Comparison of ENCODE assay signal across 8 cellular contexts in the genomic region with DNA sequence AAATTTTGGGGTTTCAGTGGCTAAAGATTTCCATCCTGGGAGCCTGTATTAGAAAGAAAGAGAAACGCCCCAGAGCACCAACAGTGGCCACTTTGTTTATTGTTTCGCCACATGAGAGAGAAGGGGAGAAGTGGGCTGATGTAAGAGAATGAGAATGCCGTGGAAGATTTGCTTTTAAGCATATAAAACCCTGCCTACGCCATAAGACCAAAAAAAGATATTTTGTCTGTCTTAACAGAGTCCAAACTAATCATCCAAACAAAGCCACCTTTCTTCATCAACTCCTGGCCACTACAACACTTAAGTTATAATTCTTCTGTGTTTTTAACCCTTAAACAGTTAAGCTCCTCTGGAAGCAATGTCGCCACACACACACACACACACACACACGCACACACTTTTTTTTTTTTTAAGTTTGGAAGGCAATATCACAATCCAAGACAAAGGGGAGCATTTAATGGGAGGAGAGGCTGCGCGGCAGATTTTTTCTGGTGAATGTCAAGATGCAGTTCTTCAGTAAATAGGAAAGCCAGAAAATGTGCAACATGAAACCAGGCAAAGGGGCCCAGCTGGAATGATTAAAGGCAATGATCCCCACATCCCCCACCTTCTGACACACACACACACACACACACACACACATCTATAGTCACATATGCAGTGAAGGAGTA. TPM values are rescaled to one million over a fixed set of nuclear protein-coding genes. Genes with fewer than 3 reads are reported as not detected.
DNase-seq lines count a peak whose midpoint lies in the region; ATAC-seq and TF ChIP-seq lines count a peak whose summit lies in the region.

No MANE protein-coding gene starts in this region.

- H3F3A ChIP-seq in PC-9 (ENCODE audit: insufficient read depth, low read depth) = no peaks in the 10 kb centered on the region

- no peak for DNase-seq in BJ (ENCODE audit: low read depth)
- DNase-seq in NCI-H69 (lab: John Stamatoyannopoulos, UW) = peak; percentile 62
- DNase-seq in fibroblast of peridontal ligament (ENCODE audit: extremely low read depth) = peak; percentile 91
- DNase-seq in progenitor cell of endocrine pancreas (ENCODE audit: low spot score, unreplicated experiment) = no peak
- no peak for DNase-seq in activated naive CD4-positive, alpha-beta T cell treated with anti-CD3 and anti-CD28 coated beads, Interleukin-2, amount 50 U/mL, for 16 hours
- no peak for DNase-seq in NCI-H1105 treated with DMSO at 0.1 percent for 48 hours (lab: John Stamatoyannopoulos, UW)
- no peak for DNase-seq in naive thymus-derived CD4-positive, alpha-beta T cell
- no peak for DNase-seq in PC-9

- H3K9me3 Mint-ChIP-seq in progenitor cell of endocrine pancreas (ENCODE audit: low read depth) = no peaks in the 10 kb centered on the region
- no peaks in the 10 kb centered on the region for H3K9me3 Mint-ChIP-seq in naive thymus-derived CD4-positive, alpha-beta T cell

- H3K27me3 ChIP-seq in BJ (ENCODE audit: control insufficient read depth, insufficient read depth, low read length) = no peaks in the 10 kb centered on the region
- H3K27me3 ChIP-seq in naive thymus-derived CD4-positive, alpha-beta T cell (ENCODE audit: control insufficient read depth in 2 of 2, insufficient read depth in 2 of 2, low read length in 2 of 2) = no peaks in the 10 kb centered on the region
- H3K27me3 ChIP-seq in PC-9 (ENCODE audit: insufficient read depth, low read depth) = no peaks in the 10 kb centered on the region

- CTCF ChIA-PET in BJ (lab: Yijun Ruan, JAX) (interaction anchor here (0.6 to 2.2 kb wide), 2 partner anchors 7 to 14 kb away, joined by 4 to 9 read pairs; no protein-coding TSS in a partner anchor), PC-9 (lab: Charles Lee) (no interaction called here)
- CTCF ChIA-PET in naive thymus-derived CD4-positive, alpha-beta T cell (lab: Charles Lee) = no interaction called here

- H3K9me3 ChIP-seq in naive thymus-derived CD4-positive, alpha-beta T cell (ENCODE audit: control insufficient read depth in 2 of 3, low read length in 3 of 3) = no peaks in the 10 kb centered on the region
- no peaks in the 10 kb centered on the region for H3K9me3 ChIP-seq in PC-9 (ENCODE audit: insufficient read depth, low read depth)

- H2AFZ ChIP-seq in PC-9 = no peak overlapping the region

- H3K4me1 ChIP-seq in naive thymus-derived CD4-positive, alpha-beta T cell (ENCODE audit: control insufficient read depth in 2 of 2, insufficient read depth in 2 of 2, low read length in 2 of 2) = no peaks in the 10 kb centered on the region
- no peaks in the 10 kb centered on the region for H3K4me1 ChIP-seq in PC-9 (replicated peaks; ENCODE audit: insufficient read depth)

- no peak overlapping the region for H3K4me2 ChIP-seq in PC-9

- H3K27me3 Mint-ChIP-seq in progenitor cell of endocrine pancreas = no peaks in the 10 kb centered on the region
- peaks cover 2 to 43% (median 27%) of the 10 kb centered on the region in 5 donors for H3K27me3 Mint-ChIP-seq in naive thymus-derived CD4-positive, alpha-beta T cell

- peak overlapping the region; percentile 12 for H3K4me3 Mint-ChIP-seq in progenitor cell of endocrine pancreas (ENCODE audit: low read depth)
- no peak overlapping the region for H3K4me3 Mint-ChIP-seq in naive thymus-derived CD4-positive, alpha-beta T cell

- H4K20me1 ChIP-seq in PC-9 (ENCODE audit: insufficient read depth) = no peaks in the 10 kb centered on the region

- TF ChIP-seq CTCF in BJ (IDR thresholded peaks at IDR 0.05; ENCODE audit: insufficient read depth, low read depth, low read length) = no peak
- no peak for TF ChIP-seq CTCF in progenitor cell of endocrine pancreas (IDR thresholded peaks at IDR 0.05; ENCODE audit: unreplicated experiment)
- no peak for TF ChIP-seq CTCF in PC-9 (conservative IDR thresholded peaks at IDR 0.05)

- ATAC-seq in naive thymus-derived CD4-positive, alpha-beta T cell = no peak

- H3K9me2 ChIP-seq in PC-9 (ENCODE audit: insufficient read depth) = no peaks in the 10 kb centered on the region

- POLR2A ChIA-PET in BJ (lab: Charles Lee) = no interaction called here
- POLR2A ChIA-PET in naive thymus-derived CD4-positive, alpha-beta T cell (lab: Charles Lee) = no interaction called here
- POLR2A ChIA-PET in PC-9 (lab: Charles Lee; ENCODE audit: unreplicated experiment) = no interaction called here

- H3K36me3 Mint-ChIP-seq in progenitor cell of endocrine pancreas (ENCODE audit: insufficient read depth) = no peaks in the 10 kb centered on the region
- peaks cover 0 to 3% (median 0%) of the 10 kb centered on the region in 5 donors for H3K36me3 Mint-ChIP-seq in naive thymus-derived CD4-positive, alpha-beta T cell

- no peaks in the 10 kb centered on the region for H3K79me2 ChIP-seq in PC-9 (ENCODE audit: low read depth)

- intact Hi-C loops in naive thymus-derived CD4-positive, alpha-beta T cell (cut with micrococcal nuclease) = no loop called here
- intact Hi-C loops in PC-9 (cut with micrococcal nuclease; ENCODE audit: unreplicated experiment) = no loop called here

- peak overlapping the region; percentile 92 for H3K27ac Mint-ChIP-seq in progenitor cell of endocrine pancreas
- no peak overlapping the region for H3K27ac Mint-ChIP-seq in naive thymus-derived CD4-positive, alpha-beta T cell

- H3K4me3 ChIP-seq in BJ (ENCODE audit: low read depth, low read length) (peak overlapping the region; percentile 22), PC-9 (no peak overlapping the region)
- no peak overlapping the region for H3K4me3 ChIP-seq in naive thymus-derived CD4-positive, alpha-beta T cell (ENCODE audit: low read length)

- no peak overlapping the region for H3K27ac ChIP-seq in naive thymus-derived CD4-positive, alpha-beta T cell (ENCODE audit: low read depth, low read length)
- no peak overlapping the region for H3K27ac ChIP-seq in PC-9

- H3K36me3 ChIP-seq in BJ (ENCODE audit: control insufficient read depth, insufficient read depth, low read length) (no peaks in the 10 kb centered on the region), PC-9 (ENCODE audit: low read depth) (no peaks in the 10 kb centered on the region)
- H3K36me3 ChIP-seq in naive thymus-derived CD4-positive, alpha-beta T cell (ENCODE audit: control insufficient read depth in 2 of 3, insufficient read depth in 3 of 3, low read length in 3 of 3) = no peaks in the 10 kb centered on the region

- BruUV-seq in PC-9 (replicated peaks; lab: Mats Ljungman, UMichigan) = no TSS peak

- peaks cover 22% of the 10 kb centered on the region for H3K4me1 Mint-ChIP-seq in progenitor cell of endocrine pancreas (ENCODE audit: low read depth)
- peaks cover 0 to 22% (median 0%) of the 10 kb centered on the region in 7 donors for H3K4me1 Mint-ChIP-seq in naive thymus-derived CD4-positive, alpha-beta T cell

RNA-seq across cellular contexts. Expression of a gene that starts 19.3 kb away (rescaled TPM):
- polyA plus RNA-seq in BJ (2011; rRNA removed) = 165 and 238 TPM in 2 replicates
- 33.3 and 42.0 TPM in 2 replicates for polyA minus RNA-seq in BJ (2011; rRNA and poly(A)+ RNA removed)
- total RNA-seq in progenitor cell of endocrine pancreas (133 and 143 TPM in 2 replicates), PC-9 (2021) (72.1 and 73.9 TPM in 2 replicates)
- total RNA-seq in naive thymus-derived CD4-positive, alpha-beta T cell = 10 to 100 TPM; 40.3 to 96.0 (median 56.5) TPM
- 100 to 1,000 TPM; 141 to 196 TPM for polyA plus RNA-seq in naive thymus-derived CD4-positive, alpha-beta T cell

Comparison
In these comparisons a context has a peak if more than half of its experiments do, and no peak if none do; other contexts are left out.
1. DNase-seq: peak in NCI-H69 (single experiment) and fibroblast of peridontal ligament (single experiment); none in BJ (single experiment), progenitor cell of endocrine pancreas (single experiment), activated naive CD4-positive, alpha-beta T cell treated with anti-CD3 and anti-CD28 coated beads, Interleukin-2, amount 50 U/mL, for 16 hours (single experiment), NCI-H1105 treated with DMSO at 0.1 percent for 48 hours (single experiment), naive thymus-derived CD4-positive, alpha-beta T cell (0 of 9) and PC-9 (0 of 2).